In the genomic region with DNA sequence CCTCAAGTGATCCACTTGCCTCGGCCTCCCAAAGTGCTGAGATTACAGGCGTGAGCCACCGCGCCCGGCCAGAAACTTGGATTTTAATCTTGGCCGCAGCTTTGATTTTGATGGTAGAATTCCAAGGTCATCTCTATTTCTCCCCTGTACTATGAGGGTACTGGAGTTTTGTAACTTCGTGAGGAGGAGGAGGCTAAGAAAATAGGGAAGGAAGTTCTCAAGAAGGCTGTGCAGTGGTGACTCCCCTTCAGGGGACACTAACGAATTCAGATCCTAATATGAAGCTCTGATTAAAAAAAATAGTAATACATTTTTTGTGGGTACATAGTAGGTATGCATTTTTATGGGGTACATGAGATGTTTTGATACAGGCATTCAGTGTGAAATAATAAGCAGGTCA, we compare ENCODE assay signal across 23 cellular contexts. TPM values are rescaled to one million over a fixed set of nuclear protein-coding genes. Genes with fewer than 3 reads are reported as not detected.
"Had no signal": no experiment of that assay in that cellular context is flagged by ENCODE, and none has a peak within 500 bp of the region (broad histone marks: within the 10 kb centered on the region; RNA-seq: fewer than 3 reads in every experiment).

No MANE protein-coding gene starts in this region.

- H3K27ac ChIP-seq: ascending aorta, breast epithelium, foreskin keratinocyte, left ventricle myocardium inferior, tibial nerve had no signal

- DNase-seq: activated CD4-positive, alpha-beta T cell treated with anti-CD3 and anti-CD28 coated beads, Interleukin-2, amount 10 ng/mL, durations not matched to agents 24 days and 14 days; activated CD4-positive, CD25-positive, alpha-beta regulatory T cell; activated CD8-positive, alpha-beta memory T cell treated with anti-CD3 and anti-CD28 coated beads, Interleukin-2, amount 50 U/mL, for 48 hours; activated naive CD4-positive, alpha-beta T cell treated with Interleukin-2 at 50 U/mL for 16 hours; activated naive CD8-positive, alpha-beta T cell treated with anti-CD3 and anti-CD28 coated beads, Interleukin-2, amount 50 U/mL, for 24 hours; cerebellar nuclear complex; effector memory CD4-positive, alpha-beta T cell; foreskin keratinocyte; glutamatergic neuron; left ventricle myocardium inferior; naive thymus-derived CD4-positive, alpha-beta T cell; retina; stimulated activated CD4-positive, alpha-beta T cell treated with anti-CD3 and anti-CD28 coated beads, Interleukin-15, amount 100 ng/mL, for 24 hours; stimulated activated CD4-positive, alpha-beta T cell treated with anti-CD3 and anti-CD28 coated beads, Interleukin-4, amount 100 ng/mL, for 1 hour; stimulated activated naive B cell treated with anti-CD40 and anti-IgM and Interleukin-4, amounts not matched to agents 10 μg/mL and 1 μg/mL and 100 μg/mL, for 72 hours; uterus had no signal

- H3K27me3 ChIP-seq: ascending aorta, breast epithelium, foreskin keratinocyte, tibial nerve, uterus had no signal

- H3K27me3 Mint-ChIP-seq: activated CD4-positive, alpha-beta T cell treated with anti-CD3 and anti-CD28 coated beads, Interleukin-2, amount 10 ng/mL, durations not matched to agents 24 days and 14 days; naive thymus-derived CD4-positive, alpha-beta T cell had no signal

- H3K36me3 Mint-ChIP-seq: stimulated activated naive B cell treated with anti-CD40 and anti-IgM and Interleukin-4, amounts not matched to agents 10 μg/mL and 1 μg/mL and 100 μg/mL, for 72 hours had no signal

- H3K4me3 Mint-ChIP-seq: activated CD4-positive, alpha-beta T cell treated with anti-CD3 and anti-CD28 coated beads, Interleukin-2, amount 10 ng/mL, durations not matched to agents 24 days and 14 days; activated naive CD8-positive, alpha-beta T cell treated with anti-CD3 and anti-CD28 coated beads, Interleukin-2, amount 50 U/mL, for 24 hours; activated T-helper 1 cell treated with anti-CD3 and anti-CD28 coated beads, Interleukin-12 subunit alpha, Interleukin-12 subunit beta, Interleukin-2, Interleukin-4 antibody, amounts not matched to agents 30 ng/mL and 10 ng/mL and 1 ng/mL, durations not matched to agents 14 hours and 24 hours and 36 hours; dendritic cell treated with granulocyte-macrophage colony-stimulating factor and Interleukin-4, amounts not matched to agents 40 ng/mL and 50 ng/mL, for 4 days; naive thymus-derived CD4-positive, alpha-beta T cell; stimulated activated naive B cell treated with anti-CD40 and anti-IgM and Interleukin-4, amounts not matched to agents 10 μg/mL and 1 μg/mL and 100 μg/mL, for 72 hours had no signal

- H3K27ac Mint-ChIP-seq: activated CD4-positive, alpha-beta T cell treated with anti-CD3 and anti-CD28 coated beads, Interleukin-2, amount 10 ng/mL, durations not matched to agents 24 days and 14 days; activated naive CD8-positive, alpha-beta T cell treated with anti-CD3 and anti-CD28 coated beads, Interleukin-2, amount 50 U/mL, for 24 hours; activated T-helper 1 cell treated with anti-CD3 and anti-CD28 coated beads, Interleukin-12 subunit alpha, Interleukin-12 subunit beta, Interleukin-2, Interleukin-4 antibody, amounts not matched to agents 30 ng/mL and 10 ng/mL and 1 ng/mL, durations not matched to agents 14 hours and 24 hours and 36 hours; dendritic cell treated with granulocyte-macrophage colony-stimulating factor and Interleukin-4, amounts not matched to agents 40 ng/mL and 50 ng/mL, for 4 days; stimulated activated naive B cell treated with anti-CD40 and anti-IgM and Interleukin-4, amounts not matched to agents 10 μg/mL and 1 μg/mL and 100 μg/mL, for 72 hours had no signal

- ATAC-seq: activated naive CD8-positive, alpha-beta T cell treated with anti-CD3 and anti-CD28 coated beads, Interleukin-2, amount 50 U/mL, for 24 hours; foreskin keratinocyte; naive thymus-derived CD4-positive, alpha-beta T cell; stimulated activated naive B cell treated with anti-CD40 and anti-IgM and Interleukin-4, amounts not matched to agents 10 μg/mL and 1 μg/mL and 100 μg/mL, for 72 hours had no signal

- H3K4me1 ChIP-seq: foreskin keratinocyte, uterus had no signal

- H3K9me3 Mint-ChIP-seq: activated CD4-positive, alpha-beta T cell treated with anti-CD3 and anti-CD28 coated beads, Interleukin-2, amount 10 ng/mL, durations not matched to agents 24 days and 14 days; activated naive CD8-positive, alpha-beta T cell treated with anti-CD3 and anti-CD28 coated beads, Interleukin-2, amount 50 U/mL, for 24 hours; activated T-helper 1 cell treated with anti-CD3 and anti-CD28 coated beads, Interleukin-12 subunit alpha, Interleukin-12 subunit beta, Interleukin-2, Interleukin-4 antibody, amounts not matched to agents 30 ng/mL and 10 ng/mL and 1 ng/mL, durations not matched to agents 14 hours and 24 hours and 36 hours; dendritic cell treated with granulocyte-macrophage colony-stimulating factor and Interleukin-4, amounts not matched to agents 40 ng/mL and 50 ng/mL, for 4 days; naive thymus-derived CD4-positive, alpha-beta T cell; stimulated activated naive B cell treated with anti-CD40 and anti-IgM and Interleukin-4, amounts not matched to agents 10 μg/mL and 1 μg/mL and 100 μg/mL, for 72 hours had no signal

- H3K9ac ChIP-seq: parathyroid adenoma had no signal

- H3K9me3 ChIP-seq: ascending aorta, breast epithelium, left ventricle myocardium inferior, tibial nerve, uterus had no signal

- H3K36me3 ChIP-seq: ascending aorta, breast epithelium, left ventricle myocardium inferior, tibial nerve, uterus had no signal

- H3K4me3 ChIP-seq: ascending aorta, breast epithelium, left ventricle myocardium inferior, tibial nerve, uterus had no signal

RNA-seq across cellular contexts. Expression of a gene that starts 55.9 kb away (rescaled TPM):
- total RNA-seq: kidney epithelial cell had no signal
